1 cellular context compared by ENCODE assay signal in the genomic region with DNA sequence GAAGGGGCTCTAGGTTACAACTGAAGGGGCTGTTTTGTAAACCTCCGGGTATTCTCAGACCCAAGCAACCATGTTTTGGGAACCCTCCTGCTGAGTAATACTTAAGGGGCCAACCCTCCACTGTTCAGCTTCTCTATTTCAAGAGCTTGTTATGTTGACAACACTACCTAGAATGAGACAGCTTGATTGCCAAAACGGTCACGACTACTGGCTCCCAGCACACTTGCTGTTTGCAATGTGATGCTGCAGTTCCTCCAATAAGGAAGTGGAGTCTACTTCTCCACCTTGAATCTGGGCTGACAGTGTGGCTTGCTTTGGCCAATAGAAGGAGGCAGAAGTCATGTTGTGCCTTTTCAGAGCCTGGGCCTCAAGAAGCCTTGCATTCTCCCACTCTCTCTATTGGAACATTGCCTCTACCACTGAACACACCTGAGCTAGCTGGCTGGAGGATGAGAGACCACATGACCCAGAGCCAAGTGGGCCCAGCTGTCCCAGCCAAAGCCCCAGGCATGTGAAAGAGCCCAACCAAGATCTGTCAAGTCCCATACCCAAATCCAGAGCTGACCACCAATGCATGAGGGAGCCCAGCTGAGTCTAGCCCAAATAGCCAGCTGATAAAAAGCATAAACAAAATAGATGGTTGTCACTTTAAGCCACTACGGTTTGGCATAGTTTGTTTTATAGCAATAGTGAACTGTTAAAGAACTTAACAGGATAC.
TF ChIP-seq lines count a peak whose summit lies in the region.

No MANE protein-coding gene starts in this region.

TF ChIP-seq in IMR-90, 13 proteins besides CTCF, POLR2A, EP300 and RAD21:
- TF ChIP-seq RCOR1 (IDR thresholded peaks at IDR 0.05; ENCODE audit: insufficient replicate concordance, low read length) = no peak
- no peak for TF ChIP-seq CEBPB (IDR thresholded peaks at IDR 0.05; ENCODE audit: low read depth, low read length)
- TF ChIP-seq RFX5 (IDR thresholded peaks at IDR 0.05; ENCODE audit: low read depth, low read length) = no peak
- no peak for TF ChIP-seq FOS (IDR thresholded peaks at IDR 0.05; ENCODE audit: low read depth, low read length)
- no peak for TF ChIP-seq CHD1 (IDR thresholded peaks at IDR 0.05; ENCODE audit: low read depth, low read length)
- TF ChIP-seq NFE2L2 (IDR thresholded peaks at IDR 0.05; ENCODE audit: low read depth, low read length) = no peak
- TF ChIP-seq MAFK (IDR thresholded peaks at IDR 0.05; ENCODE audit: low read depth, low read length) = no peak
- no peak for TF ChIP-seq MXI1 (IDR thresholded peaks at IDR 0.05; ENCODE audit: borderline replicate concordance, low read depth, low read length)
- TF ChIP-seq, protein P1, sequence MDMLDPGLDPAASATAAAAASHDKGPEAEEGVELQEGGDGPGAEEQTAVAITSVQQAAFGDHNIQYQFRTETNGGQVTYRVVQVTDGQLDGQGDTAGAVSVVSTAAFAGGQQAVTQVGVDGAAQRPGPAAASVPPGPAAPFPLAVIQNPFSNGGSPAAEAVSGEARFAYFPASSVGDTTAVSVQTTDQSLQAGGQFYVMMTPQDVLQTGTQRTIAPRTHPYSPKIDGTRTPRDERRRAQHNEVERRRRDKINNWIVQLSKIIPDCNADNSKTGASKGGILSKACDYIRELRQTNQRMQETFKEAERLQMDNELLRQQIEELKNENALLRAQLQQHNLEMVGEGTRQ (IDR thresholded peaks at IDR 0.05; ENCODE audit: low read depth, low read length) = no peak
- TF ChIP-seq BHLHE40 (IDR thresholded peaks at IDR 0.05; ENCODE audit: low read depth, low read length) = no peak
- TF ChIP-seq, protein P2, sequence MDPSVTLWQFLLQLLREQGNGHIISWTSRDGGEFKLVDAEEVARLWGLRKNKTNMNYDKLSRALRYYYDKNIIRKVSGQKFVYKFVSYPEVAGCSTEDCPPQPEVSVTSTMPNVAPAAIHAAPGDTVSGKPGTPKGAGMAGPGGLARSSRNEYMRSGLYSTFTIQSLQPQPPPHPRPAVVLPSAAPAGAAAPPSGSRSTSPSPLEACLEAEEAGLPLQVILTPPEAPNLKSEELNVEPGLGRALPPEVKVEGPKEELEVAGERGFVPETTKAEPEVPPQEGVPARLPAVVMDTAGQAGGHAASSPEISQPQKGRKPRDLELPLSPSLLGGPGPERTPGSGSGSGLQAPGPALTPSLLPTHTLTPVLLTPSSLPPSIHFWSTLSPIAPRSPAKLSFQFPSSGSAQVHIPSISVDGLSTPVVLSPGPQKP (IDR thresholded peaks at IDR 0.05; ENCODE audit: borderline replicate concordance, low read depth, low read length) = no peak
- no peak for TF ChIP-seq MAZ (IDR thresholded peaks at IDR 0.05; ENCODE audit: borderline replicate concordance, low read depth, low read length)
- TF ChIP-seq SMC3 (IDR thresholded peaks at IDR 0.05; ENCODE audit: low read depth, low read length) = no peak
